In genomic region chr17:55285340-55286301, GRCh38 we compare ENCODE assay signal across 11 cellular contexts. TPM values are rescaled to one million over a fixed set of nuclear protein-coding genes. Genes with fewer than 3 reads are reported as not detected.
DNase-seq lines count a peak whose midpoint lies in the region; ATAC-seq and TF ChIP-seq lines count a peak whose summit lies in the region.
"Had no signal": no experiment of that assay in that cellular context is flagged by ENCODE, and none has a peak within 500 bp of the region (broad histone marks: within the 10 kb centered on the region; RNA-seq: fewer than 3 reads in every experiment).

No MANE protein-coding gene starts in this region.

- intact Hi-C loops in CD8-positive, alpha-beta T cell (cut with DNase I, micrococcal nuclease): no loop called here

- H3K36me3 ChIP-seq in ACC112 (ENCODE audit: insufficient read depth, low read length) (no peaks in the 10 kb centered on the region), esophagus (ENCODE audit: control insufficient read depth in 2 of 2, insufficient read depth in 2 of 2, low read length in 1 of 2) (no peaks in the 10 kb centered on the region), muscle layer of colon (ENCODE audit: insufficient read depth, low read length) (peaks cover 3% of the 10 kb centered on the region), neural progenitor cell (no peaks in the 10 kb centered on the region)
- no peaks in the 10 kb centered on the region for H3K36me3 ChIP-seq in CD8-positive, alpha-beta T cell (ENCODE audit: insufficient read depth, low read length)

- peaks cover 37% of the 10 kb centered on the region for H3K4me1 ChIP-seq in ACC112 (ENCODE audit: control insufficient read depth, insufficient read depth, low read length, unreplicated experiment)
- H3K4me1 ChIP-seq in esophagus (ENCODE audit: control insufficient read depth in 2 of 2, insufficient read depth in 2 of 2, low read length in 1 of 2): peaks cover 8 to 25% of the 10 kb centered on the region in 2 donors
- H3K4me1 ChIP-seq in muscle layer of colon (ENCODE audit: insufficient read depth, low read length): peaks cover 73% of the 10 kb centered on the region
- H3K4me1 ChIP-seq in neural progenitor cell: no peaks in the 10 kb centered on the region
- peaks cover 6% of the 10 kb centered on the region for H3K4me1 ChIP-seq in CD8-positive, alpha-beta T cell (ENCODE audit: insufficient read depth, low read length)

- H3K4me3 ChIP-seq in ACC112 (ENCODE audit: low read depth, low read length) (no peak overlapping the region), esophagus (ENCODE audit: low read depth in 1 of 2, low read length in 2 of 2) (no peak overlapping the region), muscle layer of colon (ENCODE audit: low read depth in 1 of 2, low read length in 2 of 2) (no peak overlapping the region), neural progenitor cell (no peak overlapping the region)
- H3K4me3 ChIP-seq in CD8-positive, alpha-beta T cell (ENCODE audit: low read depth, low read length): no peak overlapping the region

- H3K4me2 ChIP-seq in neural progenitor cell: no peak overlapping the region

- H3K27me3 Mint-ChIP-seq in neural progenitor cell (ENCODE audit: insufficient read depth, low read depth): peaks cover 3% of the 10 kb centered on the region
- H3K27me3 Mint-ChIP-seq in CD8-positive, alpha-beta T cell (ENCODE audit: low read depth): no peaks in the 10 kb centered on the region

- H3K27ac ChIP-seq in ACC112 (ENCODE audit: low read depth, low read length) (peak overlapping the region; percentile 46), esophagus (ENCODE audit: low read depth in 2 of 2, low read length in 1 of 2) (peak overlapping the region; percentile 84 to 95), muscle layer of colon (ENCODE audit: low read depth, low read length) (peak overlapping the region; percentile 78), neural progenitor cell (no peak overlapping the region)
- H3K27ac ChIP-seq in CD8-positive, alpha-beta T cell (ENCODE audit: low read depth, low read length): no peak overlapping the region

- TF ChIP-seq CTCF in neural progenitor cell (IDR thresholded peaks at IDR 0.05): no peak
- no peak for TF ChIP-seq CTCF in CD8-positive, alpha-beta T cell (IDR thresholded peaks at IDR 0.05)

- H3K79me2 ChIP-seq in ACC112 (ENCODE audit: control insufficient read depth, insufficient read depth, low read length, unreplicated experiment) (no peaks in the 10 kb centered on the region), neural progenitor cell (ENCODE audit: low read depth) (no peaks in the 10 kb centered on the region)

- no peak for ATAC-seq in CD8-positive, alpha-beta T cell

- no peaks in the 10 kb centered on the region for H3K9me3 Mint-ChIP-seq in neural progenitor cell
- H3K9me3 Mint-ChIP-seq in CD8-positive, alpha-beta T cell: no peaks in the 10 kb centered on the region
- H3K9me3 Mint-ChIP-seq: activated T-cell treated with anti-CD3 and anti-CD28 coated beads, Interleukin-2, amount 50 U/mL, for 24 hours had no signal

- H3K9ac ChIP-seq in muscle layer of colon (ENCODE audit: low read length) (peak overlapping the region; percentile 21), neural progenitor cell (no peak overlapping the region)

- H3K36me3 Mint-ChIP-seq in neural progenitor cell: no peaks in the 10 kb centered on the region
- no peaks in the 10 kb centered on the region for H3K36me3 Mint-ChIP-seq in CD8-positive, alpha-beta T cell

- no peak overlapping the region for H3K4me3 Mint-ChIP-seq in neural progenitor cell
- no peak overlapping the region for H3K4me3 Mint-ChIP-seq in CD8-positive, alpha-beta T cell
- H3K4me3 Mint-ChIP-seq: activated T-cell treated with anti-CD3 and anti-CD28 coated beads, Interleukin-2, amount 50 U/mL, for 24 hours had no signal

- H3K27me3 ChIP-seq in ACC112 (ENCODE audit: insufficient read depth, low read length) (no peaks in the 10 kb centered on the region), esophagus (ENCODE audit: control insufficient read depth in 1 of 2, insufficient read depth in 2 of 2, low read length in 2 of 2) (no peaks in the 10 kb centered on the region), muscle layer of colon (ENCODE audit: control insufficient read depth in 1 of 2, insufficient read depth in 2 of 2, low read length in 2 of 2) (no peaks in the 10 kb centered on the region), neural progenitor cell (no peaks in the 10 kb centered on the region)
- H3K27me3 ChIP-seq in CD8-positive, alpha-beta T cell (ENCODE audit: insufficient read depth, low read length): no peaks in the 10 kb centered on the region

- no peak overlapping the region for H3K27ac Mint-ChIP-seq in neural progenitor cell
- no peak overlapping the region for H3K27ac Mint-ChIP-seq in CD8-positive, alpha-beta T cell
- H3K27ac Mint-ChIP-seq: activated T-cell treated with anti-CD3 and anti-CD28 coated beads, Interleukin-2, amount 50 U/mL, for 24 hours had no signal

- POLR2A ChIA-PET in CD8-positive, alpha-beta T cell (lab: Charles Lee): no interaction called here

- no peaks in the 10 kb centered on the region for H3K4me1 Mint-ChIP-seq in neural progenitor cell
- H3K4me1 Mint-ChIP-seq in CD8-positive, alpha-beta T cell (ENCODE audit: low read depth): peaks cover 5% of the 10 kb centered on the region

- no peaks in the 10 kb centered on the region for H4K20me1 ChIP-seq in neural progenitor cell (ENCODE audit: low read depth)

- peak; percentile 88 for DNase-seq in NCI-H446 treated with DMSO at 0.1 percent for 48 hours (lab: John Stamatoyannopoulos, UW)
- DNase-seq in neural progenitor cell (ENCODE audit: low spot score): no peak
- no peak for DNase-seq in T-helper 9 cell
- no peak for DNase-seq in CD8-positive, alpha-beta T cell
- no peak for DNase-seq in stimulated activated CD4-positive, alpha-beta T cell treated with anti-CD3 and anti-CD28 coated beads, Interleukin-4, amount 100 ng/mL, for 1 hour
- DNase-seq: activated T-cell treated with anti-CD3 and anti-CD28 coated beads, Interleukin-2, amount 50 U/mL, for 24 hours; AML-193; NCI-H187 had no signal

- no peak overlapping the region for H2AFZ ChIP-seq in ACC112 (ENCODE audit: low read length, unreplicated experiment)
- H2AFZ ChIP-seq in neural progenitor cell (replicated peaks): no peak overlapping the region

- WGBS in esophagus, 2 donors: 27 to 44% methylated on average over 11 of the region's 11 CpGs

- no peaks in the 10 kb centered on the region for H3K9me3 ChIP-seq in esophagus (ENCODE audit: control insufficient read depth in 2 of 2, insufficient read depth in 1 of 2, low read depth in 1 of 2, low read length in 1 of 2)
- H3K9me3 ChIP-seq in muscle layer of colon (ENCODE audit: low read length): no peaks in the 10 kb centered on the region
- no peaks in the 10 kb centered on the region for H3K9me3 ChIP-seq in neural progenitor cell (ENCODE audit: low read depth)
- H3K9me3 ChIP-seq in CD8-positive, alpha-beta T cell (ENCODE audit: low read length): no peaks in the 10 kb centered on the region

- H3F3A ChIP-seq in neural progenitor cell (ENCODE audit: low read depth): no peaks in the 10 kb centered on the region

- CTCF ChIA-PET in CD8-positive, alpha-beta T cell (lab: Charles Lee): interaction anchor here (0.8 to 2.6 kb wide), 3 partner anchors 9 to 292 kb away, joined by 3 to 8 read pairs (median 6); no protein-coding TSS in a partner anchor

RNA-seq across cellular contexts. Expression of gene HLF, which starts 20.9 kb away (rescaled TPM):
- 10 to 100 TPM in 1 of 2 donors, 1 to 10 TPM in 1; 6.4 to 12.7 TPM for polyA plus RNA-seq in esophagus
- total RNA-seq in neural progenitor cell (ENCODE audit: low replicate concordance): 0.06 and 0.11 TPM in 2 replicates
- under 1 TPM; 0.42 to 0.62 TPM for total RNA-seq in CD8-positive, alpha-beta T cell

Comparison
In these comparisons a context has a peak if more than half of its experiments do, and no peak if none do; other contexts are left out.
1. H3K27ac ChIP-seq: peak in ACC112 (single experiment), esophagus (2 of 2) and muscle layer of colon (single experiment); none in neural progenitor cell (single experiment) and CD8-positive, alpha-beta T cell (single experiment).